Comparison of ENCODE assay signal across 21 cellular contexts in genomic region chr5:133925866-133926488, GRCh38. TPM values are rescaled to one million over a fixed set of nuclear protein-coding genes. Genes with fewer than 3 reads are reported as not detected.
DNase-seq lines count a peak whose midpoint lies in the region; ATAC-seq and TF ChIP-seq lines count a peak whose summit lies in the region.
"Had no signal": no experiment of that assay in that cellular context is flagged by ENCODE, and none has a peak within 500 bp of the region (broad histone marks: within the 10 kb centered on the region; RNA-seq: fewer than 3 reads in every experiment).

No MANE protein-coding gene starts in this region.

- H3K9me2 ChIP-seq in PC-9 (ENCODE audit: insufficient read depth): no peaks in the 10 kb centered on the region

- no peaks in the 10 kb centered on the region for H3K27me3 Mint-ChIP-seq in stimulated activated naive B cell treated with anti-CD40 and anti-IgM and Interleukin-4, amounts not matched to agents 10 μg/mL and 1 μg/mL and 100 μg/mL, for 72 hours

- H3K27me3 ChIP-seq in PC-9 (ENCODE audit: insufficient read depth, low read depth) (no peaks in the 10 kb centered on the region), foreskin keratinocyte (peaks cover 4% of the 10 kb centered on the region)
- H3K27me3 ChIP-seq: Peyer's patch had no signal

- TF ChIP-seq CTCF in PC-9 (conservative IDR thresholded peaks at IDR 0.05) (no peak), foreskin keratinocyte (conservative IDR thresholded peaks at IDR 0.05) (no peak)

- no peaks in the 10 kb centered on the region for H3K9me3 ChIP-seq in PC-9 (ENCODE audit: insufficient read depth, low read depth)
- H3K9me3 ChIP-seq: Peyer's patch had no signal

- H3K4me2 ChIP-seq in PC-9: peak overlapping the region; percentile 38

- no peaks in the 10 kb centered on the region; the same call in 1 of the 2 replicates for H3F3A ChIP-seq in PC-9 (ENCODE audit: insufficient read depth, low read depth)

- ATAC-seq in foreskin keratinocyte: peak; percentile 48
- no peak for ATAC-seq in stimulated activated naive B cell treated with anti-CD40 and anti-IgM and Interleukin-4, amounts not matched to agents 10 μg/mL and 1 μg/mL and 100 μg/mL, for 72 hours (replicated peaks)
- ATAC-seq: right cardiac atrium had no signal

- BruUV-seq in PC-9 (replicated peaks; lab: Mats Ljungman, UMichigan): no TSS peak

- CTCF ChIA-PET in PC-9 (lab: Charles Lee): no interaction called here

- peaks cover 0 to 2% of the 10 kb centered on the region in 2 donors for H3K9me3 Mint-ChIP-seq in stimulated activated naive B cell treated with anti-CD40 and anti-IgM and Interleukin-4, amounts not matched to agents 10 μg/mL and 1 μg/mL and 100 μg/mL, for 72 hours
- H3K9me3 Mint-ChIP-seq: HFFc6 had no signal

- POLR2A ChIA-PET in PC-9 (lab: Charles Lee; ENCODE audit: unreplicated experiment): interaction anchor here (0.6 kb wide), 1 partner anchor 40 kb away, joined by 3 read pairs; no protein-coding TSS in a partner anchor

- peak overlapping the region; percentile 9 for H3K27ac Mint-ChIP-seq in stimulated activated naive B cell treated with anti-CD40 and anti-IgM and Interleukin-4, amounts not matched to agents 10 μg/mL and 1 μg/mL and 100 μg/mL, for 72 hours
- H3K27ac Mint-ChIP-seq: HFFc6 had no signal

- no peak overlapping the region for H3K4me3 ChIP-seq in PC-9
- H3K4me3 ChIP-seq: Peyer's patch had no signal

- no peaks in the 10 kb centered on the region for H4K20me1 ChIP-seq in PC-9 (ENCODE audit: insufficient read depth)

- no peaks in the 10 kb centered on the region for H3K79me2 ChIP-seq in PC-9 (ENCODE audit: low read depth)

- intact Hi-C loops in PC-9 (cut with micrococcal nuclease; ENCODE audit: unreplicated experiment): no loop called here

- no peaks in the 10 kb centered on the region for H3K36me3 ChIP-seq in PC-9 (ENCODE audit: low read depth)
- H3K36me3 ChIP-seq: Peyer's patch, WERI-Rb-1 had no signal

- DNase-seq in HT1080 (ENCODE audit: low read depth): peak; percentile 61
- peak; percentile 17 to 89 for DNase-seq in PC-9
- DNase-seq in foreskin keratinocyte: peak; percentile 30 to 67
- no peak for DNase-seq in stimulated activated naive B cell treated with anti-CD40 and anti-IgM and Interleukin-4, amounts not matched to agents 10 μg/mL and 1 μg/mL and 100 μg/mL, for 72 hours
- no peak for DNase-seq in stimulated activated CD4-positive, alpha-beta T cell treated with anti-CD3 and anti-CD28 coated beads, Interleukin-2, amount 100 ng/mL, for 24 hours
- no peak for DNase-seq in D341Med (ENCODE audit: low spot score)
- no peak for DNase-seq in HT-29 (ENCODE audit: low spot score)
- DNase-seq: activated CD4-positive, alpha-beta T cell treated with anti-CD3 and anti-CD28 coated beads, Interleukin-2, amount 50 U/mL, for 1 hour; activated CD8-positive, alpha-beta memory T cell treated with anti-CD3 and anti-CD28 coated beads, Interleukin-2, amount 50 U/mL, for 48 hours; HFFc6; hippocampal formation; mammary epithelial cell; NCI-H187 treated with DMSO at 0.1 percent for 48 hours; NCI-H2227 treated with DMSO at 0.1 percent for 48 hours; NCI-H774; Peyer's patch; right cardiac atrium; T-helper 2 cell; WERI-Rb-1 had no signal

- H3K36me3 Mint-ChIP-seq in stimulated activated naive B cell treated with anti-CD40 and anti-IgM and Interleukin-4, amounts not matched to agents 10 μg/mL and 1 μg/mL and 100 μg/mL, for 72 hours: peaks cover 0 to 5% of the 10 kb centered on the region in 2 donors

- H3K4me1 ChIP-seq in PC-9 (replicated peaks; ENCODE audit: insufficient read depth) (peaks cover 52% of the 10 kb centered on the region), foreskin keratinocyte (no peaks in the 10 kb centered on the region)
- H3K4me1 ChIP-seq: Peyer's patch had no signal

- peaks cover 55 to 81% of the 10 kb centered on the region in 2 donors for H3K4me1 Mint-ChIP-seq in stimulated activated naive B cell treated with anti-CD40 and anti-IgM and Interleukin-4, amounts not matched to agents 10 μg/mL and 1 μg/mL and 100 μg/mL, for 72 hours

- H3K4me3 Mint-ChIP-seq in stimulated activated naive B cell treated with anti-CD40 and anti-IgM and Interleukin-4, amounts not matched to agents 10 μg/mL and 1 μg/mL and 100 μg/mL, for 72 hours: no peak overlapping the region
- H3K4me3 Mint-ChIP-seq: HFFc6 had no signal

- peak overlapping the region; percentile 44; the same call in 1 of the 2 replicates for H2AFZ ChIP-seq in PC-9

- H3K27ac ChIP-seq in PC-9 (peak overlapping the region; percentile 59), foreskin keratinocyte (no peak overlapping the region)
- H3K27ac ChIP-seq: epithelial cell of prostate, SK-N-MC, WERI-Rb-1 had no signal

RNA-seq across cellular contexts. Expression of gene C5orf15, which starts 42.4 kb away (rescaled TPM):
- 57.6 and 64.7 TPM in 2 replicates for total RNA-seq in HT1080 (2014; rRNA removed; shearing (Covaris generic))
- 108 and 119 TPM in 2 replicates for polyA plus RNA-seq in HT1080 (2015; cell fraction: cytosol; rRNA removed)
- polyA plus RNA-seq in HT1080 (2015; cell fraction: nucleus; rRNA removed): 84.7 and 96.4 TPM in 2 replicates
- 24.4 and 45.0 TPM in 2 replicates for total RNA-seq in PC-9 (2021)
- total RNA-seq in foreskin keratinocyte: 42.1 and 45.9 TPM in 2 replicates
- polyA plus RNA-seq in foreskin keratinocyte: 25.2 and 28.3 TPM in 2 replicates
- 25.0 and 32.2 TPM in 2 replicates for total RNA-seq in HT-29 (2014; rRNA removed; shearing (Covaris generic))

Comparison
In these comparisons a context has a peak if more than half of its experiments do, and no peak if none do; other contexts are left out.
1. DNase-seq: peak in HT1080 (single experiment), PC-9 (2 of 2) and foreskin keratinocyte (2 of 2); none in stimulated activated naive B cell treated with anti-CD40 and anti-IgM and Interleukin-4, amounts not matched to agents 10 μg/mL and 1 μg/mL and 100 μg/mL, for 72 hours (single experiment), stimulated activated CD4-positive, alpha-beta T cell treated with anti-CD3 and anti-CD28 coated beads, Interleukin-2, amount 100 ng/mL, for 24 hours (0 of 2), D341Med (single experiment) and HT-29 (single experiment).